In genomic region chr14:70333703-70334102, GRCh38 we compare ENCODE assay signal across 38 cellular contexts.
"Had no signal": no experiment of that assay in that cellular context is flagged by ENCODE, and none has a peak within 500 bp of the region (broad histone marks: within the 10 kb centered on the region; RNA-seq: fewer than 3 reads in every experiment).

No MANE protein-coding gene starts in this region.

- H3K27ac ChIP-seq: ascending aorta, cardiac muscle cell, VCaP had no signal

- H3K4me3 Mint-ChIP-seq: activated CD4-positive, alpha-beta memory T cell treated with anti-CD3 and anti-CD28 coated beads, Interleukin-2, amount 10 ng/mL, durations not matched to agents 7 days and 5 days; activated CD4-positive, alpha-beta T cell treated with anti-CD3 and anti-CD28 coated beads for 36 hours; activated CD4-positive, alpha-beta T cell treated with anti-CD3 and anti-CD28 coated beads, Interleukin-2, amount 10 ng/mL, durations not matched to agents 7 days and 5 days; activated CD8-positive, alpha-beta memory T cell treated with anti-CD3 and anti-CD28 coated beads, Interleukin-2, amount 10 ng/mL, durations not matched to agents 7 days and 5 days; activated CD8-positive, alpha-beta T cell treated with anti-CD3 and anti-CD28 coated beads, Interleukin-2, amount 10 ng/mL, durations not matched to agents 7 days and 5 days; activated naive CD4-positive, alpha-beta T cell treated with anti-CD3 and anti-CD28 coated beads, Interleukin-2, amount 10 ng/mL, durations not matched to agents 7 days and 5 days; activated naive CD4-positive, alpha-beta T cell treated with anti-CD3 and anti-CD28 coated beads, Interleukin-2, amount 50 U/mL, for 24 hours; activated naive CD8-positive, alpha-beta T cell; activated naive CD8-positive, alpha-beta T cell treated with anti-CD3 and anti-CD28 coated beads, Interleukin-2, amount 10 ng/mL, durations not matched to agents 7 days and 5 days; activated naive CD8-positive, alpha-beta T cell treated with anti-CD3 and anti-CD28 coated beads, Interleukin-2, amount 50 U/mL, for 24 hours; activated T-cell treated with anti-CD3 and anti-CD28 coated beads, Interleukin-2, amount 50 U/mL, for 24 hours; brain; central memory CD8-positive, alpha-beta T cell; T-helper 1 cell treated with Interleukin-12 subunit alpha and Interleukin-12 subunit beta and Interleukin-4 antibody, amounts not matched to agents 30 μg/mL and 1 μg/mL, for 36 hours; T-helper 2 cell treated with Interferon-gamma antibody and Interleukin-4, amounts not matched to agents 5 μg/mL and 100 μg/mL, for 36 hours had no signal

- H3K4me3 ChIP-seq: ascending aorta, cardiac muscle cell had no signal

- H3K27ac Mint-ChIP-seq: activated CD4-positive, alpha-beta memory T cell treated with anti-CD3 and anti-CD28 coated beads, Interleukin-2, amount 10 ng/mL, durations not matched to agents 7 days and 5 days; activated CD4-positive, alpha-beta T cell treated with anti-CD3 and anti-CD28 coated beads for 36 hours; activated CD4-positive, alpha-beta T cell treated with anti-CD3 and anti-CD28 coated beads, Interleukin-2, amount 10 ng/mL, durations not matched to agents 7 days and 5 days; activated CD8-positive, alpha-beta memory T cell treated with anti-CD3 and anti-CD28 coated beads, Interleukin-2, amount 10 ng/mL, durations not matched to agents 7 days and 5 days; activated CD8-positive, alpha-beta T cell treated with anti-CD3 and anti-CD28 coated beads, Interleukin-2, amount 10 ng/mL, durations not matched to agents 7 days and 5 days; activated naive CD4-positive, alpha-beta T cell treated with anti-CD3 and anti-CD28 coated beads, Interleukin-2, amount 10 ng/mL, durations not matched to agents 7 days and 5 days; activated naive CD4-positive, alpha-beta T cell treated with anti-CD3 and anti-CD28 coated beads, Interleukin-2, amount 50 U/mL, for 24 hours; activated naive CD8-positive, alpha-beta T cell; activated naive CD8-positive, alpha-beta T cell treated with anti-CD3 and anti-CD28 coated beads, Interleukin-2, amount 10 ng/mL, durations not matched to agents 7 days and 5 days; activated naive CD8-positive, alpha-beta T cell treated with anti-CD3 and anti-CD28 coated beads, Interleukin-2, amount 50 U/mL, for 24 hours; activated T-cell treated with anti-CD3 and anti-CD28 coated beads, Interleukin-2, amount 50 U/mL, for 24 hours; activated T-helper 2 cell treated with anti-CD3 and anti-CD28 coated beads, Interferon-gamma antibody, Interleukin-2, Interleukin-4, amounts not matched to agents 10 μg/mL and 5 μg/mL and 100 μg/mL, durations not matched to agents 14 hours and 24 hours and 36 hours; brain; T-helper 1 cell treated with Interleukin-12 subunit alpha and Interleukin-12 subunit beta and Interleukin-4 antibody, amounts not matched to agents 30 μg/mL and 1 μg/mL, for 36 hours; T-helper 2 cell treated with Interferon-gamma antibody and Interleukin-4, amounts not matched to agents 5 μg/mL and 100 μg/mL, for 36 hours had no signal

- H3K4me1 Mint-ChIP-seq: activated CD4-positive, alpha-beta memory T cell treated with anti-CD3 and anti-CD28 coated beads, Interleukin-2, amount 10 ng/mL, durations not matched to agents 7 days and 5 days; activated CD4-positive, alpha-beta T cell treated with anti-CD3 and anti-CD28 coated beads for 36 hours; activated CD4-positive, alpha-beta T cell treated with anti-CD3 and anti-CD28 coated beads, Interleukin-2, amount 10 ng/mL, durations not matched to agents 7 days and 5 days; activated CD8-positive, alpha-beta memory T cell treated with anti-CD3 and anti-CD28 coated beads, Interleukin-2, amount 10 ng/mL, durations not matched to agents 7 days and 5 days; activated naive CD4-positive, alpha-beta T cell treated with anti-CD3 and anti-CD28 coated beads, Interleukin-2, amount 10 ng/mL, durations not matched to agents 7 days and 5 days; activated naive CD8-positive, alpha-beta T cell treated with anti-CD3 and anti-CD28 coated beads, Interleukin-2, amount 10 ng/mL, durations not matched to agents 7 days and 5 days; activated naive CD8-positive, alpha-beta T cell treated with anti-CD3 and anti-CD28 coated beads, Interleukin-2, amount 50 U/mL, for 24 hours; brain had no signal

- H3K4me1 ChIP-seq: ascending aorta had no signal

- FAIRE-seq: bronchial epithelial cell, TTC549 had no signal

- ATAC-seq: activated CD4-positive, alpha-beta T cell treated with anti-CD3 and anti-CD28 coated beads for 36 hours; activated CD4-positive, CD25-positive, alpha-beta regulatory T cell treated with anti-CD3 and anti-CD28 coated beads, Interleukin-2, amount 50 U/mL, for 24 hours; activated CD8-positive, alpha-beta memory T cell treated with anti-CD3 and anti-CD28 coated beads, Interleukin-2, amount 10 ng/mL, durations not matched to agents 7 days and 5 days; activated CD8-positive, alpha-beta T cell treated with anti-CD3 and anti-CD28 coated beads, Interleukin-2, amount 10 ng/mL, durations not matched to agents 7 days and 5 days; activated naive CD8-positive, alpha-beta T cell treated with anti-CD3 and anti-CD28 coated beads, Interleukin-2, amount 50 U/mL, for 24 hours had no signal

- DNase-seq: activated CD4-positive, alpha-beta memory T cell treated with anti-CD3 and anti-CD28 coated beads, Interleukin-2, amount 10 ng/mL, durations not matched to agents 7 days and 5 days; activated CD4-positive, alpha-beta T cell treated with anti-CD3 and anti-CD28 coated beads for 1 hour; activated CD4-positive, alpha-beta T cell treated with anti-CD3 and anti-CD28 coated beads for 36 hours; activated CD4-positive, alpha-beta T cell treated with anti-CD3 and anti-CD28 coated beads for 48 hours; activated CD4-positive, alpha-beta T cell treated with anti-CD3 and anti-CD28 coated beads, Interleukin-2, amount 10 ng/mL, durations not matched to agents 7 days and 5 days; activated CD4-positive, alpha-beta T cell treated with anti-CD3 and anti-CD28 coated beads, Interleukin-2, amount 50 U/mL, for 48 hours; activated CD4-positive, CD25-positive, alpha-beta regulatory T cell; activated CD8-positive, alpha-beta memory T cell treated with anti-CD3 and anti-CD28 coated beads for 24 hours; activated CD8-positive, alpha-beta memory T cell treated with anti-CD3 and anti-CD28 coated beads, Interleukin-2, amount 10 ng/mL, durations not matched to agents 7 days and 5 days; activated CD8-positive, alpha-beta memory T cell treated with anti-CD3 and anti-CD28 coated beads, Interleukin-2, amount 50 U/mL, for 48 hours; activated CD8-positive, alpha-beta T cell treated with anti-CD3 and anti-CD28 coated beads, Interleukin-2, amount 10 ng/mL, durations not matched to agents 7 days and 5 days; activated effector memory CD4-positive, alpha-beta T cell treated with Interleukin-2 at 50 U/mL for 16 hours; activated gamma-delta T cell; activated naive CD4-positive, alpha-beta T cell treated with anti-CD3 and anti-CD28 coated beads, Interleukin-2, amount 10 ng/mL, durations not matched to agents 7 days and 5 days; activated naive CD4-positive, alpha-beta T cell treated with Interleukin-2 at 50 U/mL for 16 hours; activated naive CD8-positive, alpha-beta T cell treated with anti-CD3 and anti-CD28 coated beads, Interleukin-2, amount 10 ng/mL, durations not matched to agents 7 days and 5 days; activated naive CD8-positive, alpha-beta T cell treated with anti-CD3 and anti-CD28 coated beads, Interleukin-2, amount 50 U/mL, for 24 hours; activated T-cell treated with anti-CD3 and anti-CD28 coated beads, Interleukin-2, amount 50 U/mL, for 24 hours; activated T-cell treated with anti-CD3 and anti-CD28 coated beads, Interleukin-2, amount 50 U/mL, for 48 hours; amygdala; anterior cingulate cortex; caudate nucleus; cerebellar nuclear complex; T-helper 2 cell; T-helper 9 cell had no signal

- H3K27me3 ChIP-seq: ascending aorta, cardiac muscle cell had no signal

- H3K36me3 ChIP-seq: cardiac muscle cell had no signal

- H3K27me3 Mint-ChIP-seq: activated CD4-positive, alpha-beta memory T cell treated with anti-CD3 and anti-CD28 coated beads, Interleukin-2, amount 10 ng/mL, durations not matched to agents 7 days and 5 days; activated CD4-positive, alpha-beta T cell treated with anti-CD3 and anti-CD28 coated beads for 36 hours; activated CD4-positive, alpha-beta T cell treated with anti-CD3 and anti-CD28 coated beads, Interleukin-2, amount 10 ng/mL, durations not matched to agents 7 days and 5 days; activated CD8-positive, alpha-beta memory T cell treated with anti-CD3 and anti-CD28 coated beads, Interleukin-2, amount 10 ng/mL, durations not matched to agents 7 days and 5 days; activated naive CD4-positive, alpha-beta T cell treated with anti-CD3 and anti-CD28 coated beads, Interleukin-2, amount 10 ng/mL, durations not matched to agents 7 days and 5 days; activated naive CD4-positive, alpha-beta T cell treated with anti-CD3 and anti-CD28 coated beads, Interleukin-2, amount 50 U/mL, for 24 hours; activated naive CD8-positive, alpha-beta T cell; activated naive CD8-positive, alpha-beta T cell treated with anti-CD3 and anti-CD28 coated beads, Interleukin-2, amount 10 ng/mL, durations not matched to agents 7 days and 5 days; activated naive CD8-positive, alpha-beta T cell treated with anti-CD3 and anti-CD28 coated beads, Interleukin-2, amount 50 U/mL, for 24 hours; activated T-cell treated with anti-CD3 and anti-CD28 coated beads, Interleukin-2, amount 50 U/mL, for 24 hours; brain; central memory CD8-positive, alpha-beta T cell had no signal
